In the genomic region with DNA sequence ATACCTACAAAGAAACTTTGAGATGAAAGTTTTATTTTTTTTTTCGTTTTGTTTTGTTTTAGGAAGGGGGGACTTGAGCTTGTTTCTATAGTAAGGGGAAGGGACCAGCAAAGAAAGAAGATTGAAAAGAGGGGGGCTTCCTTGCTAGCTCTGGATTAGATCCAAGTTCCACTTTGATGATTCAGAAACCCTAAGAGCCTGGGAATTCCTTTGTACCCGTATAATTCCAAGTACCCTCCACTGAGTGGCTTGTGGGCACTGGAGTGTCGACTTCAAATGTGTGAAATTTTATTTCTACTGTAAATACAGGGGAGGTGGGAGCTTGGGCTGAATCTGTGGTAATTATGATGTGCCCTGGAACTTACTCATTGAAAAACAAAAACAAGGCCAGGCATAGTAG, we compare ENCODE assay signal across 1 cellular context.
TF ChIP-seq lines count a peak whose summit lies in the region.

No MANE protein-coding gene starts in this region.

TF ChIP-seq in HCT116, 20 proteins besides CTCF, POLR2A, EP300 and RAD21:
- no peak for TF ChIP-seq SIN3A (IDR thresholded peaks at IDR 0.05; ENCODE audit: low read depth)
- no peak for TF ChIP-seq ELF1 (IDR thresholded peaks at IDR 0.05; ENCODE audit: borderline replicate concordance, low read depth)
- TF ChIP-seq JUND (IDR thresholded peaks at IDR 0.05) = no peak
- TF ChIP-seq FOSL1 (IDR thresholded peaks at IDR 0.05; ENCODE audit: low read depth) = no peak
- no peak for TF ChIP-seq ZNF274 (IDR thresholded peaks at IDR 0.05; ENCODE audit: low read depth, low read length)
- TF ChIP-seq CBX3 (IDR thresholded peaks at IDR 0.05; ENCODE audit: low read depth) = no peak
- TF ChIP-seq, protein P1, sequence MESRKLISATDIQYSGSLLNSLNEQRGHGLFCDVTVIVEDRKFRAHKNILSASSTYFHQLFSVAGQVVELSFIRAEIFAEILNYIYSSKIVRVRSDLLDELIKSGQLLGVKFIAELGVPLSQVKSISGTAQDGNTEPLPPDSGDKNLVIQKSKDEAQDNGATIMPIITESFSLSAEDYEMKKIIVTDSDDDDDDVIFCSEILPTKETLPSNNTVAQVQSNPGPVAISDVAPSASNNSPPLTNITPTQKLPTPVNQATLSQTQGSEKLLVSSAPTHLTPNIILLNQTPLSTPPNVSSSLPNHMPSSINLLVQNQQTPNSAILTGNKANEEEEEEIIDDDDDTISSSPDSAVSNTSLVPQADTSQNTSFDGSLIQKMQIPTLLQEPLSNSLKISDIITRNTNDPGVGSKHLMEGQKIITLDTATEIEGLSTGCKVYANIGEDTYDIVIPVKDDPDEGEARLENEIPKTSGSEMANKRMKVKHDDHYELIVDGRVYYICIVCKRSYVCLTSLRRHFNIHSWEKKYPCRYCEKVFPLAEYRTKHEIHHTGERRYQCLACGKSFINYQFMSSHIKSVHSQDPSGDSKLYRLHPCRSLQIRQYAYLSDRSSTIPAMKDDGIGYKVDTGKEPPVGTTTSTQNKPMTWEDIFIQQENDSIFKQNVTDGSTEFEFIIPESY (IDR thresholded peaks at IDR 0.05; ENCODE audit: extremely low read depth, insufficient replicate concordance, low read length) = no peak
- no peak for TF ChIP-seq SP1 (IDR thresholded peaks at IDR 0.05; ENCODE audit: low read depth)
- TF ChIP-seq EGR1 (IDR thresholded peaks at IDR 0.05; ENCODE audit: low read depth) = no peak
- TF ChIP-seq, protein P2, sequence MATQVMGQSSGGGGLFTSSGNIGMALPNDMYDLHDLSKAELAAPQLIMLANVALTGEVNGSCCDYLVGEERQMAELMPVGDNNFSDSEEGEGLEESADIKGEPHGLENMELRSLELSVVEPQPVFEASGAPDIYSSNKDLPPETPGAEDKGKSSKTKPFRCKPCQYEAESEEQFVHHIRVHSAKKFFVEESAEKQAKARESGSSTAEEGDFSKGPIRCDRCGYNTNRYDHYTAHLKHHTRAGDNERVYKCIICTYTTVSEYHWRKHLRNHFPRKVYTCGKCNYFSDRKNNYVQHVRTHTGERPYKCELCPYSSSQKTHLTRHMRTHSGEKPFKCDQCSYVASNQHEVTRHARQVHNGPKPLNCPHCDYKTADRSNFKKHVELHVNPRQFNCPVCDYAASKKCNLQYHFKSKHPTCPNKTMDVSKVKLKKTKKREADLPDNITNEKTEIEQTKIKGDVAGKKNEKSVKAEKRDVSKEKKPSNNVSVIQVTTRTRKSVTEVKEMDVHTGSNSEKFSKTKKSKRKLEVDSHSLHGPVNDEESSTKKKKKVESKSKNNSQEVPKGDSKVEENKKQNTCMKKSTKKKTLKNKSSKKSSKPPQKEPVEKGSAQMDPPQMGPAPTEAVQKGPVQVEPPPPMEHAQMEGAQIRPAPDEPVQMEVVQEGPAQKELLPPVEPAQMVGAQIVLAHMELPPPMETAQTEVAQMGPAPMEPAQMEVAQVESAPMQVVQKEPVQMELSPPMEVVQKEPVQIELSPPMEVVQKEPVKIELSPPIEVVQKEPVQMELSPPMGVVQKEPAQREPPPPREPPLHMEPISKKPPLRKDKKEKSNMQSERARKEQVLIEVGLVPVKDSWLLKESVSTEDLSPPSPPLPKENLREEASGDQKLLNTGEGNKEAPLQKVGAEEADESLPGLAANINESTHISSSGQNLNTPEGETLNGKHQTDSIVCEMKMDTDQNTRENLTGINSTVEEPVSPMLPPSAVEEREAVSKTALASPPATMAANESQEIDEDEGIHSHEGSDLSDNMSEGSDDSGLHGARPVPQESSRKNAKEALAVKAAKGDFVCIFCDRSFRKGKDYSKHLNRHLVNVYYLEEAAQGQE (IDR thresholded peaks at IDR 0.05; ENCODE audit: low read depth) = no peak
- TF ChIP-seq EZH2phosphoT487 (IDR thresholded peaks at IDR 0.05; ENCODE audit: borderline replicate concordance) = no peak
- no peak for TF ChIP-seq ZFX (IDR thresholded peaks at IDR 0.05)
- no peak for TF ChIP-seq TCF7L2 (IDR thresholded peaks at IDR 0.05; ENCODE audit: borderline replicate concordance, extremely low read depth, insufficient read depth, insufficient read length)
- no peak for TF ChIP-seq CEBPB (IDR thresholded peaks at IDR 0.05; ENCODE audit: low read depth)
- TF ChIP-seq, protein P3, sequence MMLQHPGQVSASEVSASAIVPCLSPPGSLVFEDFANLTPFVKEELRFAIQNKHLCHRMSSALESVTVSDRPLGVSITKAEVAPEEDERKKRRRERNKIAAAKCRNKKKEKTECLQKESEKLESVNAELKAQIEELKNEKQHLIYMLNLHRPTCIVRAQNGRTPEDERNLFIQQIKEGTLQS (IDR thresholded peaks at IDR 0.05) = no peak
- no peak for TF ChIP-seq YY1 (IDR thresholded peaks at IDR 0.05; ENCODE audit: extremely low read depth, insufficient replicate concordance, low read depth, low read length)
- no peak for TF ChIP-seq POLR2AphosphoS5 (IDR thresholded peaks at IDR 0.05; ENCODE audit: low read depth, low read length)
- no peak for TF ChIP-seq SRF (IDR thresholded peaks at IDR 0.05; ENCODE audit: low read depth)
- TF ChIP-seq EZH2 (IDR thresholded peaks at IDR 0.05) = no peak
- TF ChIP-seq, protein P4, sequence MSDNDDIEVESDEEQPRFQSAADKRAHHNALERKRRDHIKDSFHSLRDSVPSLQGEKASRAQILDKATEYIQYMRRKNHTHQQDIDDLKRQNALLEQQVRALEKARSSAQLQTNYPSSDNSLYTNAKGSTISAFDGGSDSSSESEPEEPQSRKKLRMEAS (IDR thresholded peaks at IDR 0.05) = no peak
